8 cellular contexts compared by ENCODE assay signal in the genomic region with DNA sequence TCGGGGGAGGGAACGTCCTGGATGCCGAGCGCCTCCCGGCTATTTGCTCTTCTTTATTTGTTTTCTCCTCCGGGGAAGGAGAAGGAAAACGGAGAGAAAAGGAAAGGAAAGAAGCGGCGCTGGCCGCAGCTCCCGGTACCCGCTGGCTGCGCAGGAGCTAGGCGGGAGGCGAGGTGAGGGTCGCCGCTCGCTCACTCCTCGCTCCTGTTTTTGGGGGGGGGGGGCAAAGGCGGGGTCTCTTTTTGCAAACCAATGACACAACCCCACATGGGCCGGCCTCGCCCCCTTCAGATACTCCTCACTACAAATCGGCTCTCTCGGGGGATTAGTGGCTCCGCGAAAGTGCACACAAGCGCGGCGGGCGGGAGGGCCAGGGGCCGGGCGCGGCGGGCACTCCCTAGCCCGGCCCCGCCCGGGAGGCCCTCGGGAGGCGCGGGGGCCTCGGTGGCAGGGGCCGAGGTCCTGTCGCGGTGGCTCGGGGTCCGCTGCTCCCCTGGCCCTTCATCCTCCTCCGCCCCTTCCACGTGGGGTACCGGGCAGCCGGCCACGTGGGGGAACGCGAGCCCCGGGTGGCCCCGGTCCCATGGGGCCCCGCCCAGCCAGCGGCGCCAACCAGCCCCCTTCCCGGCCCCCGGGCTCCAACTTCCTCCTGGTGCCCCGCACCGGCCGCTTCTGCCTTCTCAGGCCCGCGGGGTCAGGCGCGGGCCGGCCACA. TPM values are rescaled to one million over a fixed set of nuclear protein-coding genes. Genes with fewer than 3 reads are reported as not detected.
DNase-seq lines count a peak whose midpoint lies in the region; ATAC-seq and TF ChIP-seq lines count a peak whose summit lies in the region.

No MANE protein-coding gene starts in this region.

- TF ChIP-seq POLR2A in esophagus squamous epithelium (IDR thresholded peaks at IDR 0.05) (peak in 3 of 4 donors; percentile 10 to 54 (median 53)), upper lobe of left lung (IDR thresholded peaks at IDR 0.05) (peak in 2 of 4 donors; percentile 41 to 51)

- no peaks in the 10 kb centered on the region for H3K27me3 ChIP-seq in ACC112 (ENCODE audit: insufficient read depth, low read length)
- H3K27me3 ChIP-seq in esophagus squamous epithelium: no peaks in the 10 kb centered on the region
- H3K27me3 ChIP-seq in mononuclear cell (ENCODE audit: insufficient read depth, low read length): peaks cover 7% of the 10 kb centered on the region
- H3K27me3 ChIP-seq in upper lobe of left lung: peaks cover 0 to 3% (median 0%) of the 10 kb centered on the region in 4 donors

- peak overlapping the region; percentile 89 for H3K4me3 ChIP-seq in ACC112 (ENCODE audit: low read depth, low read length)
- H3K4me3 ChIP-seq in esophagus squamous epithelium: peak overlapping the region; percentile 72 to 97 (median 86)
- H3K4me3 ChIP-seq in mononuclear cell (ENCODE audit: low read length): peak overlapping the region; percentile 49
- peak overlapping the region; percentile 40 to 94 (median 92) for H3K4me3 ChIP-seq in upper lobe of left lung

- peak overlapping the region; percentile 99 for H2AFZ ChIP-seq in ACC112 (ENCODE audit: low read length, unreplicated experiment)

- peak in 3 of 6 experiments; percentile 33 to 53 (median 35) for TF ChIP-seq CTCF in esophagus squamous epithelium (IDR thresholded peaks at IDR 0.05)
- peak in 4 of 6 experiments; percentile 54 to 77 (median 62) for TF ChIP-seq CTCF in upper lobe of left lung (IDR thresholded peaks at IDR 0.05)

- peak overlapping the region; percentile 87 for H3K27ac ChIP-seq in ACC112 (ENCODE audit: low read depth, low read length)
- peak overlapping the region; percentile 97 to 99 (median 98) for H3K27ac ChIP-seq in esophagus squamous epithelium
- H3K27ac ChIP-seq in upper lobe of left lung: peak overlapping the region; percentile 96 to 100 (median 97)

- 0% methylated on average over 1 to 37 of the region's 68 CpGs for WGBS in esophagus squamous epithelium, 2 donors
- 1 to 2% methylated on average over 19 to 40 of the region's 68 CpGs for WGBS in upper lobe of left lung, 2 donors

- TF ChIP-seq EP300 in upper lobe of left lung (IDR thresholded peaks at IDR 0.05): no peak

- peaks cover 35% of the 10 kb centered on the region for H3K27me3 Mint-ChIP-seq in activated CD4-positive, alpha-beta memory T cell treated with anti-CD3 and anti-CD28 coated beads for 36 hours

- peak overlapping the region; percentile 49 for H3K4me3 Mint-ChIP-seq in activated CD4-positive, alpha-beta memory T cell treated with anti-CD3 and anti-CD28 coated beads for 36 hours

- peaks cover 5% of the 10 kb centered on the region for H3K4me1 Mint-ChIP-seq in activated CD4-positive, alpha-beta memory T cell treated with anti-CD3 and anti-CD28 coated beads for 36 hours (ENCODE audit: low read depth)

- CTCF ChIA-PET in activated CD4-positive, alpha-beta memory T cell treated with anti-CD3 and anti-CD28 coated beads for 36 hours (lab: Charles Lee): no interaction called here

- H3K4me1 ChIP-seq in ACC112 (ENCODE audit: control insufficient read depth, insufficient read depth, low read length, unreplicated experiment): peaks cover 18% of the 10 kb centered on the region
- H3K4me1 ChIP-seq in esophagus squamous epithelium: peaks cover 13 to 46% (median 13%) of the 10 kb centered on the region in 3 donors
- peaks cover 34% of the 10 kb centered on the region for H3K4me1 ChIP-seq in mononuclear cell (ENCODE audit: insufficient read depth, low read length)
- peaks cover 18 to 41% (median 29%) of the 10 kb centered on the region in 4 donors for H3K4me1 ChIP-seq in upper lobe of left lung

- H3K36me3 Mint-ChIP-seq in activated CD4-positive, alpha-beta memory T cell treated with anti-CD3 and anti-CD28 coated beads for 36 hours: no peaks in the 10 kb centered on the region

- no peak overlapping the region for H3K27ac Mint-ChIP-seq in activated CD4-positive, alpha-beta memory T cell treated with anti-CD3 and anti-CD28 coated beads for 36 hours

- peak; percentile 83 to 84 for ATAC-seq in upper lobe of left lung (ENCODE audit: low FRiP score in 2 of 2)

- intact Hi-C loops in activated CD4-positive, alpha-beta memory T cell treated with anti-CD3 and anti-CD28 coated beads for 36 hours (cut with micrococcal nuclease): no loop called here
- intact Hi-C loops in esophagus squamous epithelium (cut with DNase I): no loop called here

- POLR2A ChIA-PET in activated CD4-positive, alpha-beta memory T cell treated with anti-CD3 and anti-CD28 coated beads for 36 hours (lab: Charles Lee): no interaction called here

- H3K9me3 Mint-ChIP-seq in activated CD4-positive, alpha-beta memory T cell treated with anti-CD3 and anti-CD28 coated beads for 36 hours: no peaks in the 10 kb centered on the region

- peak; percentile 85 for DNase-seq in GDM1 (lab: John Stamatoyannopoulos, UW)
- peak; percentile 15 for DNase-seq in NCI-H1694 treated with DMSO at 0.1 percent for 48 hours (lab: John Stamatoyannopoulos, UW)
- no peak for DNase-seq in activated CD4-positive, alpha-beta memory T cell treated with anti-CD3 and anti-CD28 coated beads for 36 hours
- DNase-seq in esophagus squamous epithelium (lab: John Stamatoyannopoulos, UW): peak; percentile 37
- DNase-seq in upper lobe of left lung: peak; percentile 86 to 94
- no peak for DNase-seq in activated effector memory CD4-positive, alpha-beta T cell treated with Interleukin-2 at 50 U/mL for 16 hours

- H3K79me2 ChIP-seq in ACC112 (ENCODE audit: control insufficient read depth, insufficient read depth, low read length, unreplicated experiment): peaks cover 37% of the 10 kb centered on the region

- H3K36me3 ChIP-seq in ACC112 (ENCODE audit: insufficient read depth, low read length) (no peaks in the 10 kb centered on the region), esophagus squamous epithelium (no peaks in the 10 kb centered on the region), upper lobe of left lung (no peaks in the 10 kb centered on the region)

- H3K9me3 ChIP-seq in esophagus squamous epithelium: no peaks in the 10 kb centered on the region
- H3K9me3 ChIP-seq in mononuclear cell (ENCODE audit: low read depth, low read length): no peaks in the 10 kb centered on the region
- no peaks in the 10 kb centered on the region for H3K9me3 ChIP-seq in upper lobe of left lung

RNA-seq across cellular contexts. Expression of gene CTBP2, which starts 0.7 kb away (rescaled TPM):
- under 1 TPM; 0.27 to 0.29 TPM for total RNA-seq in activated CD4-positive, alpha-beta memory T cell treated with anti-CD3 and anti-CD28 coated beads for 36 hours
- 10 to 100 TPM; 41.8 to 55.9 (median 47.1) TPM for total RNA-seq in esophagus squamous epithelium
- total RNA-seq in mononuclear cell: 6.4 TPM
- 10 to 100 TPM; 47.1 to 82.5 (median 59.7) TPM for total RNA-seq in upper lobe of left lung

Comparison
In these comparisons a context has a peak if more than half of its experiments do, and no peak if none do; other contexts are left out.
1. DNase-seq: peak in GDM1 (single experiment), NCI-H1694 treated with DMSO at 0.1 percent for 48 hours (single experiment), esophagus squamous epithelium (single experiment) and upper lobe of left lung (2 of 2); none in activated CD4-positive, alpha-beta memory T cell treated with anti-CD3 and anti-CD28 coated beads for 36 hours (single experiment) and activated effector memory CD4-positive, alpha-beta T cell treated with Interleukin-2 at 50 U/mL for 16 hours (single experiment).
2. Peak in every context shown above with its lines, with median percentiles within 50 percentile points of each other: H3K27ac ChIP-seq and H3K4me3 ChIP-seq.